In the genomic region with DNA sequence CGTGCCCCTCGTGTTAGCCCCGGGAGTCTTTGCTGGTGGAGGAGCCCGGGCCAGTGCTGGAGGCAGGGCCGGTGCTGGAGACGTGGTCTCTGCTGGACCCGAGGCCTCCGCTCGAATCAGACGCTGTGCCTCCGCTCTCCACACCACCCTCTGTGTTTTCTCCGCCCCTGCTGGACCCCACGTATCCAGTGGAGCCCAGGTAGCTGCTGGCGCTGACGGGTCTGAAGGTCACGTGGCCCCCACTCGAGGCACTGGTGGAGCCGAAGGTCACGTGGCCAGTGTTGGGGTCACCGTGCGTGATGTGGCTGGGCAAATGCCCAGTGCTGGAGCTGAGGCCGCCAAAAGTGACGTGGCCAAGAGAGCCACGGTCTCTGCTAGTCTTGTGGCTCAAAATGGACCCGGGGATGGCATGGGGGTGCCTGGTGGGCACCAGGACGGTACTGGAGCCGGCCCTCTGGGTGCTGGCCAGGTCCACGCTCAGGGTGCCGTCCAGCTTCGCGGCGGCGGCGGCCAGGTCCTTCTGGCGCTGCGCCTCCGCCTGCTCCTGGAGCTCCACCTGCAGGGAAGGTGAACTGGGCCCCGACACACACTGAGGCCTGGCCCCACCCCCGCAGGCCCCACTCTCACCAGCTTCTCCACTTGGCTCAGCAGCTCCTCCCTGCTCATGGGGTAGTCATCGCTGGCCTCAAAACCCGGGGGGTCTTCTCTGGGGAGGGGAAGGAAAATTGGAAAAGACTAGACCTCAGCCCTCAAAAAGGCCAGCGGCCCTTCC, we compare ENCODE assay signal across 2 cellular contexts.
TF ChIP-seq lines count a peak whose summit lies in the region.

No MANE protein-coding gene starts in this region.

TF ChIP-seq in A549, 52 proteins besides CTCF, POLR2A, EP300 and RAD21:
- TF ChIP-seq ZSCAN20 (CRISPR knock-in tag; IDR thresholded peaks at IDR 0.05): no peak
- TF ChIP-seq, protein P1, sequence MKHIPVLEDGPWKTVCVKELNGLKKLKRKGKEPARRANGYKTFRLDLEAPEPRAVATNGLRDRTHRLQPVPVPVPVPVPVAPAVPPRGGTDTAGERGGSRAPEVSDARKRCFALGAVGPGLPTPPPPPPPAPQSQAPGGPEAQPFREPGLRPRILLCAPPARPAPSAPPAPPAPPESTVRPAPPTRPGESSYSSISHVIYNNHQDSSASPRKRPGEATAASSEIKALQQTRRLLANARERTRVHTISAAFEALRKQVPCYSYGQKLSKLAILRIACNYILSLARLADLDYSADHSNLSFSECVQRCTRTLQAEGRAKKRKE (CRISPR knock-in tag; IDR thresholded peaks at IDR 0.05; ENCODE audit: low read depth): no peak
- TF ChIP-seq HOXB13 (CRISPR knock-in tag; IDR thresholded peaks at IDR 0.05; ENCODE audit: low read depth): no peak
- TF ChIP-seq, protein P2, sequence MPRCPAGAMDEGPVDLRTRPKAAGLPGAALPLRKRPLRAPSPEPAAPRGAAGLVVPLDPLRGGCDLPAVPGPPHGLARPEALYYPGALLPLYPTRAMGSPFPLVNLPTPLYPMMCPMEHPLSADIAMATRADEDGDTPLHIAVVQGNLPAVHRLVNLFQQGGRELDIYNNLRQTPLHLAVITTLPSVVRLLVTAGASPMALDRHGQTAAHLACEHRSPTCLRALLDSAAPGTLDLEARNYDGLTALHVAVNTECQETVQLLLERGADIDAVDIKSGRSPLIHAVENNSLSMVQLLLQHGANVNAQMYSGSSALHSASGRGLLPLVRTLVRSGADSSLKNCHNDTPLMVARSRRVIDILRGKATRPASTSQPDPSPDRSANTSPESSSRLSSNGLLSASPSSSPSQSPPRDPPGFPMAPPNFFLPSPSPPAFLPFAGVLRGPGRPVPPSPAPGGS (IDR thresholded peaks at IDR 0.05): no peak
- TF ChIP-seq ZFP36 (IDR thresholded peaks at IDR 0.05; ENCODE audit: borderline replicate concordance, partially characterized antibody): no peak
- no peak for TF ChIP-seq EHMT2 (IDR thresholded peaks at IDR 0.05; ENCODE audit: low read depth)
- TF ChIP-seq HDAC2 (IDR thresholded peaks at IDR 0.05): no peak
- TF ChIP-seq, protein P3, sequence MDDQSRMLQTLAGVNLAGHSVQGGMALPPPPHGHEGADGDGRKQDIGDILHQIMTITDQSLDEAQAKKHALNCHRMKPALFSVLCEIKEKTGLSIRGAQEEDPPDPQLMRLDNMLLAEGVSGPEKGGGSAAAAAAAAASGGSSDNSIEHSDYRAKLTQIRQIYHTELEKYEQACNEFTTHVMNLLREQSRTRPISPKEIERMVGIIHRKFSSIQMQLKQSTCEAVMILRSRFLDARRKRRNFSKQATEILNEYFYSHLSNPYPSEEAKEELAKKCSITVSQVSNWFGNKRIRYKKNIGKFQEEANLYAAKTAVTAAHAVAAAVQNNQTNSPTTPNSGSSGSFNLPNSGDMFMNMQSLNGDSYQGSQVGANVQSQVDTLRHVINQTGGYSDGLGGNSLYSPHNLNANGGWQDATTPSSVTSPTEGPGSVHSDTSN (IDR thresholded peaks at IDR 0.05): no peak
- TF ChIP-seq, protein P4, sequence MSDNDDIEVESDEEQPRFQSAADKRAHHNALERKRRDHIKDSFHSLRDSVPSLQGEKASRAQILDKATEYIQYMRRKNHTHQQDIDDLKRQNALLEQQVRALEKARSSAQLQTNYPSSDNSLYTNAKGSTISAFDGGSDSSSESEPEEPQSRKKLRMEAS (IDR thresholded peaks at IDR 0.05): no peak
- TF ChIP-seq CBX8 (IDR thresholded peaks at IDR 0.05): no peak
- no peak for TF ChIP-seq NFE2L2 (conservative IDR thresholded peaks at IDR 0.05; ENCODE audit: low read length)
- TF ChIP-seq KDM5A (IDR thresholded peaks at IDR 0.05): no peak
- TF ChIP-seq PHF8 (IDR thresholded peaks at IDR 0.05; ENCODE audit: borderline replicate concordance, low read depth): no peak

TF ChIP-seq in HEK293, 187 proteins besides CTCF, POLR2A, EP300 and RAD21:
- TF ChIP-seq SCRT2 (tag by site-specific recombination; IDR thresholded peaks at IDR 0.05) (no peak), ZNF394 (tag by site-specific recombination; IDR thresholded peaks at IDR 0.05; ENCODE audit: borderline replicate concordance) (0 out of 2 replicates have a peak, but pooled peaks have one; percentile 31)
